In genomic region chr1:217494767-217495166, GRCh38 we compare ENCODE assay signal across 16 cellular contexts.
DNase-seq lines count a peak whose midpoint lies in the region; ATAC-seq and TF ChIP-seq lines count a peak whose summit lies in the region.
"Had no signal": no experiment of that assay in that cellular context is flagged by ENCODE, and none has a peak within 500 bp of the region (broad histone marks: within the 10 kb centered on the region; RNA-seq: fewer than 3 reads in every experiment).

No MANE protein-coding gene starts in this region.

- H3K4me2 ChIP-seq in PC-9 = no peak overlapping the region

- H3K27me3 Mint-ChIP-seq in activated T-helper 17 cell treated with anti-CD3 and anti-CD28 coated beads, Interleukin-2, amount 50 U/mL, for 72 hours = no peaks in the 10 kb centered on the region
- H3K27me3 Mint-ChIP-seq: CD4-positive, alpha-beta memory T cell had no signal

- H4K20me1 ChIP-seq in PC-9 (ENCODE audit: insufficient read depth) = no peaks in the 10 kb centered on the region

- no peak overlapping the region for H3K27ac ChIP-seq in PC-9
- H3K27ac ChIP-seq: neutrophil, SJSA1 had no signal

- no peak overlapping the region for H3K4me3 ChIP-seq in PC-9
- H3K4me3 ChIP-seq: SJSA1 had no signal

- H3K4me1 ChIP-seq in PC-9 (replicated peaks; ENCODE audit: insufficient read depth) = no peaks in the 10 kb centered on the region; the same call in 1 of the 2 replicates
- H3K4me1 ChIP-seq: SJSA1 had no signal

- CTCF ChIA-PET in PC-9 (lab: Charles Lee) = no interaction called here

- H2AFZ ChIP-seq in PC-9 = no peak overlapping the region

- H3K79me2 ChIP-seq in PC-9 (ENCODE audit: low read depth) = no peaks in the 10 kb centered on the region

- ATAC-seq in GM18873 (IDR thresholded peaks at IDR 0.05; ENCODE audit: low FRiP score, unreplicated experiment) = peak; percentile 53
- peak; percentile 63 for ATAC-seq in GM21529 (IDR thresholded peaks at IDR 0.05; ENCODE audit: unreplicated experiment)
- ATAC-seq in HG03060 (IDR thresholded peaks at IDR 0.05; ENCODE audit: low read depth, unreplicated experiment) = peak; percentile 50
- peak; percentile 38 for ATAC-seq in activated T-helper 17 cell treated with anti-CD3 and anti-CD28 coated beads, Interleukin-2, amount 50 U/mL, for 72 hours (replicated peaks)
- ATAC-seq: left lobe of liver had no signal

- no peak overlapping the region for H3K4me3 Mint-ChIP-seq in activated T-helper 17 cell treated with anti-CD3 and anti-CD28 coated beads, Interleukin-2, amount 50 U/mL, for 72 hours
- H3K4me3 Mint-ChIP-seq: activated T-cell treated with anti-CD3 and anti-CD28 coated beads, Interleukin-2, amount 50 U/mL, for 4 hours; CD4-positive, alpha-beta memory T cell had no signal

- peaks cover 37% of the 10 kb centered on the region for H3K36me3 Mint-ChIP-seq in activated T-helper 17 cell treated with anti-CD3 and anti-CD28 coated beads, Interleukin-2, amount 50 U/mL, for 72 hours (ENCODE audit: low read depth)

- no TSS peak for BruUV-seq in PC-9 (replicated peaks; lab: Mats Ljungman, UMichigan)

- no peaks in the 10 kb centered on the region for H3K36me3 ChIP-seq in PC-9 (ENCODE audit: low read depth)
- H3K36me3 ChIP-seq: neutrophil had no signal

- no peaks in the 10 kb centered on the region for H3K9me2 ChIP-seq in PC-9 (ENCODE audit: insufficient read depth)

- no peak overlapping the region for H3K27ac Mint-ChIP-seq in activated T-helper 17 cell treated with anti-CD3 and anti-CD28 coated beads, Interleukin-2, amount 50 U/mL, for 72 hours
- H3K27ac Mint-ChIP-seq: CD4-positive, alpha-beta memory T cell had no signal

- H3K4me1 Mint-ChIP-seq in activated T-helper 17 cell treated with anti-CD3 and anti-CD28 coated beads, Interleukin-2, amount 50 U/mL, for 72 hours = no peaks in the 10 kb centered on the region
- H3K4me1 Mint-ChIP-seq: CD4-positive, alpha-beta memory T cell had no signal

- DNase-seq in NCI-H1436 (lab: John Stamatoyannopoulos, UW) = no peak
- DNase-seq in NCI-H2227 (lab: John Stamatoyannopoulos, UW; ENCODE audit: unreplicated experiment) = no peak
- DNase-seq in NCI-H526 treated with DMSO at 0.1 percent for 48 hours (lab: John Stamatoyannopoulos, UW) = no peak
- DNase-seq in PC-9 = no peak
- DNase-seq: activated T-cell treated with anti-CD3 and anti-CD28 coated beads, Interleukin-2, amount 50 U/mL, for 4 hours; CD4-positive, alpha-beta memory T cell; effector memory CD4-positive, alpha-beta T cell; glutamatergic neuron; NCI-H510A had no signal

- no peaks in the 10 kb centered on the region for H3K27me3 ChIP-seq in PC-9 (ENCODE audit: insufficient read depth, low read depth)
- H3K27me3 ChIP-seq: neutrophil, SJSA1 had no signal

- no peaks in the 10 kb centered on the region for H3K9me3 ChIP-seq in PC-9 (ENCODE audit: insufficient read depth, low read depth)
- H3K9me3 ChIP-seq: neutrophil, SJSA1 had no signal

- POLR2A ChIA-PET in PC-9 (lab: Charles Lee; ENCODE audit: unreplicated experiment) = no interaction called here

- intact Hi-C loops in PC-9 (cut with micrococcal nuclease; ENCODE audit: unreplicated experiment) = no loop called here

- H3F3A ChIP-seq in PC-9 (ENCODE audit: insufficient read depth, low read depth) = no peaks in the 10 kb centered on the region

- TF ChIP-seq CTCF in PC-9 (conservative IDR thresholded peaks at IDR 0.05) = no peak

- no peaks in the 10 kb centered on the region for H3K9me3 Mint-ChIP-seq in activated T-helper 17 cell treated with anti-CD3 and anti-CD28 coated beads, Interleukin-2, amount 50 U/mL, for 72 hours
- H3K9me3 Mint-ChIP-seq: activated T-cell treated with anti-CD3 and anti-CD28 coated beads, Interleukin-2, amount 50 U/mL, for 4 hours had no signal
